ENCODE assay signal across 10 cellular contexts in genomic region chr17:74437702-74438101, GRCh38. TPM values are rescaled to one million over a fixed set of nuclear protein-coding genes. Genes with fewer than 3 reads are reported as not detected.
DNase-seq lines count a peak whose midpoint lies in the region; ATAC-seq and TF ChIP-seq lines count a peak whose summit lies in the region.
"Had no signal": no experiment of that assay in that cellular context is flagged by ENCODE, and none has a peak within 500 bp of the region (broad histone marks: within the 10 kb centered on the region; RNA-seq: fewer than 3 reads in every experiment).

No MANE protein-coding gene starts in this region.

- H3K4me2 ChIP-seq in hepatocyte = no peak overlapping the region

- TF ChIP-seq CTCF in RWPE1 (conservative IDR thresholded peaks at IDR 0.05; ENCODE audit: low read depth) = peak; percentile 63
- TF ChIP-seq CTCF in hepatocyte (IDR thresholded peaks at IDR 0.05; ENCODE audit: poor library complexity) = peak; percentile 48

- no peak overlapping the region for H3K27ac Mint-ChIP-seq in stimulated activated naive CD8-positive, alpha-beta T cell treated with anti-CD3 and anti-CD28 coated beads, Interleukin-15, amount 100 ng/mL, for 72 hours

- H3K9me3 ChIP-seq in hepatocyte (ENCODE audit: low read depth) (no peaks in the 10 kb centered on the region), HAP-1 (peaks cover 10% of the 10 kb centered on the region)

- WGBS in hepatocyte (ENCODE audit: low lambda C conversion rate, missing lambda C conversion rate) = 79% methylated on average over 2 of the region's 3 CpGs

- peak; percentile 37 for DNase-seq in stimulated activated naive CD8-positive, alpha-beta T cell treated with anti-CD3 and anti-CD28 coated beads, Interleukin-15, Interleukin-2, amounts not matched to agents 100 U/mL and 50 U/mL, for 24 hours
- no peak for DNase-seq in stimulated activated naive CD8-positive, alpha-beta T cell treated with anti-CD3 and anti-CD28 coated beads, Interleukin-15, amount 100 ng/mL, for 72 hours
- no peak for DNase-seq in RWPE1 (ENCODE audit: low spot score)
- no peak for DNase-seq in hepatocyte (ENCODE audit: low spot score)
- DNase-seq in NCI-H2081 (lab: John Stamatoyannopoulos, UW) = no peak
- DNase-seq in HAP-1 (ENCODE audit: low spot score in 2 of 2) = no peak
- no peak for DNase-seq in EL
- DNase-seq in NOMO-1 treated with dmso at 0.1 percent for 144 hours (lab: John Stamatoyannopoulos, UW; ENCODE audit: unreplicated experiment) = no peak
- DNase-seq: SW 1271 had no signal

- H3K4me1 ChIP-seq in hepatocyte (ENCODE audit: insufficient read depth) (peaks cover 40% of the 10 kb centered on the region), HAP-1 (peaks cover 4% of the 10 kb centered on the region)

- no peaks in the 10 kb centered on the region for H3K9me2 ChIP-seq in hepatocyte (replicated peaks; ENCODE audit: insufficient read depth)

- H3K4me3 Mint-ChIP-seq in stimulated activated naive CD8-positive, alpha-beta T cell treated with anti-CD3 and anti-CD28 coated beads, Interleukin-15, amount 100 ng/mL, for 72 hours = no peak overlapping the region

- peaks cover 87% of the 10 kb centered on the region for H3K79me2 ChIP-seq in hepatocyte

- no peaks in the 10 kb centered on the region for H3K36me3 ChIP-seq in hepatocyte (replicated peaks; ENCODE audit: insufficient read depth, low read depth)
- H3K36me3 ChIP-seq in HAP-1 (replicated peaks) = no peaks in the 10 kb centered on the region

- H4K20me1 ChIP-seq in hepatocyte (ENCODE audit: insufficient read depth, poor library complexity, severe bottlenecking) = peaks cover 24% of the 10 kb centered on the region

- CTCF ChIA-PET in RWPE1 (lab: Yijun Ruan, JAX) = interaction anchor here (0.5 to 2.1 kb wide), 6 partner anchors 10 to 57 kb away, joined by 3 to 11 read pairs (median 5); no protein-coding TSS in a partner anchor

- H3K27me3 ChIP-seq in hepatocyte = no peaks in the 10 kb centered on the region
- no peaks in the 10 kb centered on the region for H3K27me3 ChIP-seq in HAP-1 (ENCODE audit: low read depth)

- H3K27me3 Mint-ChIP-seq in stimulated activated naive CD8-positive, alpha-beta T cell treated with anti-CD3 and anti-CD28 coated beads, Interleukin-15, amount 100 ng/mL, for 72 hours = peaks cover 49% of the 10 kb centered on the region

- H3K27ac ChIP-seq in RWPE1 (no peak overlapping the region), hepatocyte (no peak overlapping the region)

- H3K9me3 Mint-ChIP-seq in stimulated activated naive CD8-positive, alpha-beta T cell treated with anti-CD3 and anti-CD28 coated beads, Interleukin-15, amount 100 ng/mL, for 72 hours = peaks cover 13 to 14% of the 10 kb centered on the region in 2 donors

- in situ Hi-C loops in HAP-1 (cut with MboI; ENCODE audit: low sequenced_read_pairs) = no loop called here

- H3K4me1 Mint-ChIP-seq in stimulated activated naive CD8-positive, alpha-beta T cell treated with anti-CD3 and anti-CD28 coated beads, Interleukin-15, amount 100 ng/mL, for 72 hours = peaks cover 13% of the 10 kb centered on the region

- no peak overlapping the region for H2AFZ ChIP-seq in hepatocyte

- POLR2A ChIA-PET in RWPE1 (lab: Yijun Ruan, JAX; ENCODE audit: low non-redundant PET) = no interaction called here

- H3K4me3 ChIP-seq in hepatocyte (no peak overlapping the region), HAP-1 (no peak overlapping the region)

- no peak for ATAC-seq in stimulated activated naive CD8-positive, alpha-beta T cell treated with anti-CD3 and anti-CD28 coated beads, Interleukin-15, Interleukin-2, amounts not matched to agents 100 U/mL and 50 U/mL, for 24 hours
- no peak for ATAC-seq in stimulated activated naive CD8-positive, alpha-beta T cell treated with anti-CD3 and anti-CD28 coated beads, Interleukin-15, amount 100 ng/mL, for 72 hours

RNA-seq across cellular contexts. Expression of gene GPRC5C, which starts 5.8 kb away (rescaled TPM):
- 150 and 159 TPM in 2 replicates for total RNA-seq in hepatocyte
- 233 and 237 TPM in 2 replicates for polyA plus RNA-seq in hepatocyte

RNA-seq across cellular contexts. Expression of gene CD300A, which starts 28.7 kb away (rescaled TPM):
- 0.20 and 1.1 TPM in 2 replicates for total RNA-seq in hepatocyte
- polyA plus RNA-seq in hepatocyte = 0.22 and 0.47 TPM in 2 replicates
- total RNA-seq: lung microvascular endothelial cell had no signal
